In genomic region chr18:58901143-58901542, GRCh38 we compare ENCODE assay signal across 20 cellular contexts. TPM values are rescaled to one million over a fixed set of nuclear protein-coding genes. Genes with fewer than 3 reads are reported as not detected.
DNase-seq lines count a peak whose midpoint lies in the region; ATAC-seq and TF ChIP-seq lines count a peak whose summit lies in the region.
"Had no signal": no experiment of that assay in that cellular context is flagged by ENCODE, and none has a peak within 500 bp of the region (broad histone marks: within the 10 kb centered on the region; RNA-seq: fewer than 3 reads in every experiment).

No MANE protein-coding gene starts in this region.

- no peaks in the 10 kb centered on the region for H3K9me2 ChIP-seq in SU-DHL-6 (replicated peaks; ENCODE audit: insufficient read depth, low read length)

- H2BK20ac ChIP-seq in H9 (ENCODE audit: low read depth, low read length, poor library complexity, severe bottlenecking), result no peak overlapping the region

- H3K4me2 ChIP-seq in H9 (ENCODE audit: insufficient read depth, insufficient read length, low read length) (no peak overlapping the region), SU-DHL-6 (ENCODE audit: low read depth, low read length, poor library complexity, severe bottlenecking) (peak overlapping the region; percentile 90), trophoblast cell (ENCODE audit: low read length) (no peak overlapping the region), neural progenitor cell (no peak overlapping the region)
- H3K4me2 ChIP-seq: BLaER1 had no signal

- H3K27ac ChIP-seq in H9 (ENCODE audit: insufficient read length, low read depth, low read length) (no peak overlapping the region), SU-DHL-6 (ENCODE audit: low read depth, low read length) (peak overlapping the region; percentile 95), trophoblast cell (ENCODE audit: low read depth, low read length) (no peak overlapping the region), neural progenitor cell (no peak overlapping the region)
- H3K27ac ChIP-seq: BLaER1, GM23248 had no signal

- peak overlapping the region; percentile 78 for H3K4me3 ChIP-seq in SU-DHL-6 (ENCODE audit: insufficient read depth, low read length, poor library complexity, severe bottlenecking)
- no peak overlapping the region for H3K4me3 ChIP-seq in trophoblast cell (ENCODE audit: low read depth, low read length)
- H3K4me3 ChIP-seq in neural progenitor cell, result no peak overlapping the region
- H3K4me3 ChIP-seq: BLaER1, GM23248 had no signal

- H3K36me3 Mint-ChIP-seq in H9 (ENCODE audit: insufficient read depth in 1 of 3, low read depth in 3 of 3) (peaks cover 40 to 82% (median 75%) of the 10 kb centered on the region in 3 experiments; a peak in 6 of 7 replicates), glutamatergic neuron (ENCODE audit: unreplicated experiment) (no peaks in the 10 kb centered on the region), neural progenitor cell (peaks cover 57% of the 10 kb centered on the region)
- H3K36me3 Mint-ChIP-seq: CD4-positive, alpha-beta memory T cell had no signal

- intact Hi-C loops in Right ventricle myocardium superior (cut with DNase I), result no loop called here

- H3K14ac ChIP-seq in H9 (ENCODE audit: insufficient read depth, low read length) (no peak overlapping the region), trophoblast cell (ENCODE audit: low read length) (no peak overlapping the region)

- H4K8ac ChIP-seq in H9 (replicated peaks; ENCODE audit: insufficient read length, low read depth, low read length) (no peak overlapping the region), trophoblast cell (ENCODE audit: low read depth, low read length) (no peak overlapping the region)

- H4K91ac ChIP-seq in H9 (ENCODE audit: insufficient read length, low read depth, low read length), result no peak overlapping the region
- no peak overlapping the region for H4K91ac ChIP-seq in trophoblast cell (ENCODE audit: low read depth, low read length)

- H2AK5ac ChIP-seq in H9 (ENCODE audit: insufficient read length, low read length) (no peak overlapping the region), trophoblast cell (ENCODE audit: low read length) (no peak overlapping the region)

- H3K9ac ChIP-seq in H9 (ENCODE audit: extremely low read depth, insufficient read length, low read length) (no peak overlapping the region), SU-DHL-6 (ENCODE audit: low read length) (peak overlapping the region; percentile 76), trophoblast cell (ENCODE audit: low read length) (no peak overlapping the region), neural progenitor cell (no peak overlapping the region)
- H3K9ac ChIP-seq: BLaER1, GM23248 had no signal

- H3K27ac Mint-ChIP-seq in H9, result peak overlapping the region; percentile 8 to 85 (median 59); a peak in 5 of 7 replicates
- peak overlapping the region; percentile 36 for H3K27ac Mint-ChIP-seq in glutamatergic neuron (ENCODE audit: unreplicated experiment)
- H3K27ac Mint-ChIP-seq in neural progenitor cell, result no peak overlapping the region
- H3K27ac Mint-ChIP-seq: CD4-positive, alpha-beta memory T cell had no signal

- DNase-seq in H9 (no peak), glutamatergic neuron (no peak), trophoblast cell (no peak), HuH-7.5 (ENCODE audit: low spot score) (no peak), neural progenitor cell (ENCODE audit: low spot score) (no peak), cortex of kidney (lab: John Stamatoyannopoulos, UW) (no peak), Right ventricle myocardium superior (no peak)
- DNase-seq: Caco-2; CD4-positive, alpha-beta memory T cell; DMS153; GM23248; HCEC 1CT; IMR-90; NCI-H1694; NCI-H2081; NCI-H2171 treated with DMSO at 0.1 percent for 48 hours; NCI-H524 treated with DMSO at 0.1 percent for 48 hours; NCI-H82 had no signal

- H3K4ac ChIP-seq in H9 (ENCODE audit: low read depth, low read length) (no peak overlapping the region), trophoblast cell (ENCODE audit: low read depth, low read length) (peak overlapping the region; percentile 4)

- H3K36me3 ChIP-seq in SU-DHL-6 (ENCODE audit: low read length), result peaks cover 31% of the 10 kb centered on the region
- peaks cover 14 to 23% of the 10 kb centered on the region in 2 experiments for H3K36me3 ChIP-seq in trophoblast cell (ENCODE audit: control insufficient read depth in 1 of 2, insufficient read depth in 2 of 2, low read length in 2 of 2)
- H3K36me3 ChIP-seq in neural progenitor cell, result no peaks in the 10 kb centered on the region
- H3K36me3 ChIP-seq: BLaER1 had no signal

- H4K20me1 ChIP-seq in H9 (ENCODE audit: control insufficient read depth, insufficient read depth, insufficient read length), result no peaks in the 10 kb centered on the region
- H4K20me1 ChIP-seq in SU-DHL-6 (ENCODE audit: low read depth, low read length), result no peaks in the 10 kb centered on the region
- H4K20me1 ChIP-seq in neural progenitor cell (ENCODE audit: low read depth), result peaks cover 95% of the 10 kb centered on the region

- H3K23ac ChIP-seq in H9 (ENCODE audit: insufficient read length, low read depth, low read length), result no peak overlapping the region
- H3K23ac ChIP-seq in trophoblast cell (ENCODE audit: low read length), result no peak overlapping the region

- H3K56ac ChIP-seq in H9 (ENCODE audit: insufficient read length, low read depth, low read length), result no peak overlapping the region

- no peaks in the 10 kb centered on the region for H3K27me3 ChIP-seq in H9 (ENCODE audit: insufficient read depth, low read length)
- no peaks in the 10 kb centered on the region for H3K27me3 ChIP-seq in SU-DHL-6 (ENCODE audit: low read length)
- H3K27me3 ChIP-seq in trophoblast cell (ENCODE audit: insufficient read depth, low read length), result no peaks in the 10 kb centered on the region
- no peaks in the 10 kb centered on the region for H3K27me3 ChIP-seq in neural progenitor cell

- H3K4me1 Mint-ChIP-seq in H9 (peaks cover 43 to 48% of the 10 kb centered on the region in 2 experiments), glutamatergic neuron (ENCODE audit: low read depth, unreplicated experiment) (peaks cover 56% of the 10 kb centered on the region), neural progenitor cell (peaks cover 26% of the 10 kb centered on the region)

- peaks cover 5% of the 10 kb centered on the region for H3K79me1 ChIP-seq in H9 (ENCODE audit: insufficient read depth, low read depth, low read length, poor library complexity, severe bottlenecking)
- H3K79me1 ChIP-seq in trophoblast cell (ENCODE audit: low read length), result peaks cover 22% of the 10 kb centered on the region

- no CpG with 5 or more reads among the region's 11 CpGs for WGBS in H9 (ENCODE audit: extremely low coverage, insufficient read length, low lambda C conversion rate)
- WGBS in trophoblast cell (ENCODE audit: extremely low coverage, insufficient coverage, insufficient read length), result no CpG with 5 or more reads among the region's 11 CpGs

- peaks cover 72% of the 10 kb centered on the region for H3F3A ChIP-seq in SU-DHL-6 (ENCODE audit: insufficient read depth)
- no peaks in the 10 kb centered on the region for H3F3A ChIP-seq in neural progenitor cell (ENCODE audit: low read depth)

- peaks cover 10% of the 10 kb centered on the region; the same call in 1 of the 2 replicates for H3K4me1 ChIP-seq in H9 (ENCODE audit: insufficient read depth, low read length)
- peaks cover 14 to 26% of the 10 kb centered on the region in 2 experiments for H3K4me1 ChIP-seq in trophoblast cell (ENCODE audit: control insufficient read depth in 1 of 2, insufficient read depth in 2 of 2, low read length in 2 of 2)
- peaks cover 7% of the 10 kb centered on the region for H3K4me1 ChIP-seq in neural progenitor cell
- H3K4me1 ChIP-seq: Caco-2 had no signal

- peaks cover 56% of the 10 kb centered on the region; the same call in 1 of the 2 replicates for H3K79me2 ChIP-seq in H9 (ENCODE audit: insufficient read depth, low read length)
- peaks cover 98% of the 10 kb centered on the region for H3K79me2 ChIP-seq in SU-DHL-6 (ENCODE audit: insufficient read depth, low read length)
- peaks cover 16% of the 10 kb centered on the region for H3K79me2 ChIP-seq in trophoblast cell (ENCODE audit: control insufficient read depth, insufficient read depth, low read length, poor library complexity)
- H3K79me2 ChIP-seq in neural progenitor cell (ENCODE audit: low read depth), result peaks cover 100% of the 10 kb centered on the region

- H3K9me3 ChIP-seq in H9 (ENCODE audit: control insufficient read depth, low read depth, low read length) (no peaks in the 10 kb centered on the region), SU-DHL-6 (ENCODE audit: insufficient read depth, low read length) (no peaks in the 10 kb centered on the region), trophoblast cell (ENCODE audit: insufficient read depth, low read depth, low read length) (no peaks in the 10 kb centered on the region), neural progenitor cell (ENCODE audit: low read depth) (no peaks in the 10 kb centered on the region)
- H3K9me3 ChIP-seq: BLaER1, Caco-2 had no signal

- no peak for TF ChIP-seq CTCF in H9 (conservative IDR thresholded peaks at IDR 0.05)
- TF ChIP-seq CTCF in SU-DHL-6 (IDR thresholded peaks at IDR 0.05; ENCODE audit: insufficient read depth, low read length, poor library complexity, severe bottlenecking), result no peak
- no peak for TF ChIP-seq CTCF in glutamatergic neuron (IDR thresholded peaks at IDR 0.05; ENCODE audit: partially characterized antibody, unreplicated experiment)
- no peak for TF ChIP-seq CTCF in neural progenitor cell (IDR thresholded peaks at IDR 0.05)

- H3K9me3 Mint-ChIP-seq in H9 (no peaks in the 10 kb centered on the region), glutamatergic neuron (ENCODE audit: unreplicated experiment) (peaks cover 14% of the 10 kb centered on the region), neural progenitor cell (no peaks in the 10 kb centered on the region)
- H3K9me3 Mint-ChIP-seq: CD4-positive, alpha-beta memory T cell had no signal

- ATAC-seq in Right ventricle myocardium superior (ENCODE audit: poor library complexity), result no peak

- no peak overlapping the region for H2BK12ac ChIP-seq in H9 (ENCODE audit: insufficient read length, low read depth, low read length)
- no peak overlapping the region for H2BK12ac ChIP-seq in trophoblast cell (ENCODE audit: low read length)

- no peak overlapping the region for H3K4me3 Mint-ChIP-seq in H9
- peak overlapping the region; percentile 37 for H3K4me3 Mint-ChIP-seq in glutamatergic neuron (ENCODE audit: unreplicated experiment)
- no peak overlapping the region for H3K4me3 Mint-ChIP-seq in neural progenitor cell
- H3K4me3 Mint-ChIP-seq: CD4-positive, alpha-beta memory T cell had no signal

- no peak overlapping the region for H2BK15ac ChIP-seq in H9 (ENCODE audit: low read depth, low read length)

- H2AFZ ChIP-seq in H9 (ENCODE audit: low read length), result no peak overlapping the region
- no peak overlapping the region for H2AFZ ChIP-seq in SU-DHL-6 (ENCODE audit: low read depth, low read length, severe bottlenecking)
- no peak overlapping the region for H2AFZ ChIP-seq in trophoblast cell (ENCODE audit: insufficient read depth, low read length, poor library complexity)
- no peak overlapping the region for H2AFZ ChIP-seq in neural progenitor cell (replicated peaks)
- H2AFZ ChIP-seq: GM23248 had no signal

- H4K12ac ChIP-seq in trophoblast cell (ENCODE audit: low read depth, low read length), result no peak overlapping the region

- H3K27me3 Mint-ChIP-seq in H9 (ENCODE audit: low read depth), result no peaks in the 10 kb centered on the region
- peaks cover 13% of the 10 kb centered on the region for H3K27me3 Mint-ChIP-seq in glutamatergic neuron (ENCODE audit: unreplicated experiment)
- peaks cover 2% of the 10 kb centered on the region for H3K27me3 Mint-ChIP-seq in neural progenitor cell (ENCODE audit: insufficient read depth, low read depth)

- no peak overlapping the region for H3K18ac ChIP-seq in H9 (ENCODE audit: insufficient read length, low read depth, low read length)
- no peak overlapping the region for H3K18ac ChIP-seq in trophoblast cell (ENCODE audit: low read length)

- no peak overlapping the region for H4K5ac ChIP-seq in H9 (ENCODE audit: insufficient read length, low read depth, low read length)

- H2BK5ac ChIP-seq in H9 (ENCODE audit: insufficient read length, low read length) (no peak overlapping the region), trophoblast cell (ENCODE audit: low read depth, low read length, poor library complexity) (no peak overlapping the region)

- H2BK120ac ChIP-seq in H9 (ENCODE audit: low read depth, low read length, poor library complexity, severe bottlenecking), result no peak overlapping the region
- H2BK120ac ChIP-seq in trophoblast cell (ENCODE audit: insufficient read depth, low read length, poor library complexity), result no peak overlapping the region

- no peaks in the 10 kb centered on the region for H3K23me2 ChIP-seq in H9 (ENCODE audit: insufficient read length, low read depth, low read length, poor library complexity, severe bottlenecking)

- H3T11ph ChIP-seq in H9 (ENCODE audit: low read length), result no peak overlapping the region

RNA-seq across cellular contexts. Expression of gene ZNF532, which starts 36.5 kb away (rescaled TPM):
- total RNA-seq in H9 (2021), result 254 and 258 TPM in 2 replicates
- 217 TPM for total RNA-seq in glutamatergic neuron (ENCODE audit: unreplicated experiment)
- polyA plus RNA-seq in trophoblast cell (2013), result 95.4 and 96.7 TPM in 2 replicates
- 121 and 137 TPM in 2 replicates for total RNA-seq in neural progenitor cell (ENCODE audit: low replicate concordance)
- total RNA-seq in Right ventricle myocardium superior, result 53.3 TPM
